9 cellular contexts compared by ENCODE assay signal in the genomic region with DNA sequence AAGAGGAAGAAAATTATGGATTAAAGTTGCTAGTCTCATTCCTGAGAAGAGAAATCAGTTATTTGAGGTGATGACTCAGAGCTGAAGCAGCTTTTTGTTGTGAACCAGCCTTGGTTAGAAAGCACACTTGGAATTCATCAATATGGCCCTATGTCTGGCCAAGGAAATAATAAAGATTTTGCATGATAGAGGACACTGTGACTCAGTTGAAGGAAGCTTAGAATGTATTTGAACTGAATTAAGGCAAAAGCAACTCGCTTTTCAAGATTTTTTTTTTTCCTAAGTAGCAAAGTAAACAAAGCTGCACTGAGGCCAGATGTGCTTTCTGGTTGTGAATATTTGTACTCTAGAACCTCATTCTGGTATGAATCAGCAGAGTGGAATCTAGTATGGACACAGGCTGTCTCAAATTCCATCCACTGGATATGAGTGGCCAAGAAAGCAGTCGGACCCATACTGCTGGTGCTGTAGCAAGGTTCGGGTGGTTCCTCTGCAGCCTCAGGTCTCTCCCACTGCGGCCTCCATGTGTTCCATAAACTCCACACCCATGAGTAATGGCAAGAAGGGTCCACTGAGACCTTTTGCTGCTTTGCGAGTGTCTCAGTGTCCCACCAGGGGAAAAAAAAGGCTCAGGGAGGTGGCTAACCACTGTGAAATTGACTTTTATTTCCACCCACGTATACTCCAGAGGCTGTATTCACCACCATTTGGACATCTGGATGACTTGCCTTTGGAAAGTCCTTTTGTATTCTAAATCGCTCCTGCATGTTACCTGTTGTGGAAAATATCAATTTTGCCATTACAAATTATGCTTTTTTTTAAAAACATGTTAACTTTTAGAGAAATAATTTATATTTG. TPM values are rescaled to one million over a fixed set of nuclear protein-coding genes. Genes with fewer than 3 reads are reported as not detected.
A peak's percentile ranks its signal among the peaks of the same experiment; 100 is the strongest.
DNase-seq lines count a peak whose midpoint lies in the region; ATAC-seq lines count a peak whose summit lies in the region.
"Had no signal": no experiment of that assay in that cellular context is flagged by ENCODE, and none has a peak within 500 bp of the region (broad histone marks: within the 10 kb centered on the region; RNA-seq: fewer than 3 reads in every experiment).

No MANE protein-coding gene starts in this region.

- peaks cover 15 to 22% of the 10 kb centered on the region in 2 donors for H3K36me3 ChIP-seq in stomach smooth muscle (ENCODE audit: control insufficient read depth in 2 of 2, insufficient read depth in 2 of 2, low read length in 2 of 2)

- no peaks in the 10 kb centered on the region for H3K9me3 ChIP-seq in stomach smooth muscle (ENCODE audit: control insufficient read depth in 2 of 2, low read length in 2 of 2)

- intact Hi-C loops in activated CD4-positive, alpha-beta T cell treated with anti-CD3 and anti-CD28 coated beads for 36 hours (cut with DNase I, micrococcal nuclease) = loop anchor here (2.0 to 10.0 kb wide), 5 partner anchors 49 to 593 kb away; no protein-coding TSS in a partner anchor
- intact Hi-C loops in activated T-helper 2 cell treated with anti-CD3 and anti-CD28 coated beads, Interferon-gamma antibody, Interleukin-2, Interleukin-4, amounts not matched to agents 10 μg/mL and 5 μg/mL and 100 μg/mL, durations not matched to agents 14 hours and 24 hours and 36 hours (cut with micrococcal nuclease) = loop anchor here (2.0 to 10.0 kb wide), 5 partner anchors 13 to 1815 kb away; a partner anchor contains a TSS

- no peaks in the 10 kb centered on the region for H3K27me3 ChIP-seq in stomach smooth muscle (ENCODE audit: control insufficient read depth in 1 of 2, insufficient read depth in 2 of 2, low read length in 2 of 2)

- H3K9ac ChIP-seq in stomach smooth muscle (ENCODE audit: low read length in 2 of 2) = no peak overlapping the region

- H3K4me1 ChIP-seq in stomach smooth muscle (ENCODE audit: control insufficient read depth, insufficient read depth, low read length) = peaks cover 30% of the 10 kb centered on the region

- H3K9me3 Mint-ChIP-seq in activated CD4-positive, alpha-beta T cell treated with anti-CD3 and anti-CD28 coated beads for 36 hours (ENCODE audit: low read depth) = no peaks in the 10 kb centered on the region
- H3K9me3 Mint-ChIP-seq in activated T-helper 2 cell treated with anti-CD3 and anti-CD28 coated beads, Interferon-gamma antibody, Interleukin-2, Interleukin-4, amounts not matched to agents 10 μg/mL and 5 μg/mL and 100 μg/mL, durations not matched to agents 14 hours and 24 hours and 36 hours = no peaks in the 10 kb centered on the region

- H3K4me3 Mint-ChIP-seq in activated CD4-positive, alpha-beta T cell treated with anti-CD3 and anti-CD28 coated beads for 36 hours = peak overlapping the region; percentile 60
- peak overlapping the region; percentile 76 for H3K4me3 Mint-ChIP-seq in activated T-helper 2 cell treated with anti-CD3 and anti-CD28 coated beads, Interferon-gamma antibody, Interleukin-2, Interleukin-4, amounts not matched to agents 10 μg/mL and 5 μg/mL and 100 μg/mL, durations not matched to agents 14 hours and 24 hours and 36 hours (ENCODE audit: low read depth)

- H3K36me3 Mint-ChIP-seq in activated CD4-positive, alpha-beta T cell treated with anti-CD3 and anti-CD28 coated beads for 36 hours (ENCODE audit: low read depth) = peaks cover 83% of the 10 kb centered on the region
- H3K36me3 Mint-ChIP-seq in activated T-helper 2 cell treated with anti-CD3 and anti-CD28 coated beads, Interferon-gamma antibody, Interleukin-2, Interleukin-4, amounts not matched to agents 10 μg/mL and 5 μg/mL and 100 μg/mL, durations not matched to agents 14 hours and 24 hours and 36 hours (ENCODE audit: low read depth) = peaks cover 77% of the 10 kb centered on the region

- H3K4me1 Mint-ChIP-seq in activated CD4-positive, alpha-beta T cell treated with anti-CD3 and anti-CD28 coated beads for 36 hours = peaks cover 100% of the 10 kb centered on the region
- H3K4me1 Mint-ChIP-seq in activated T-helper 2 cell treated with anti-CD3 and anti-CD28 coated beads, Interferon-gamma antibody, Interleukin-2, Interleukin-4, amounts not matched to agents 10 μg/mL and 5 μg/mL and 100 μg/mL, durations not matched to agents 14 hours and 24 hours and 36 hours (ENCODE audit: low read depth) = peaks cover 89% of the 10 kb centered on the region

- CTCF ChIA-PET in activated CD4-positive, alpha-beta T cell treated with anti-CD3 and anti-CD28 coated beads for 36 hours (lab: Charles Lee) = interaction anchor here (0.7 to 2.9 kb wide), 9 partner anchors 17 to 340 kb away, joined by 3 to 15 read pairs (median 5); no protein-coding TSS in a partner anchor

- DNase-seq in activated CD4-positive, alpha-beta T cell treated with anti-CD3 and anti-CD28 coated beads for 36 hours = no peak
- no peak for DNase-seq in activated CD4-positive, alpha-beta T cell treated with anti-CD3 and anti-CD28 coated beads for 4 hours
- DNase-seq in activated T-helper 2 cell treated with anti-CD3 and anti-CD28 coated beads, Interferon-gamma antibody, Interleukin-2, Interleukin-4, amounts not matched to agents 10 μg/mL and 5 μg/mL and 100 μg/mL, durations not matched to agents 14 hours and 24 hours and 36 hours (ENCODE audit: low spot score) = no peak
- peak; percentile 59 for DNase-seq in hepatic stellate cell (ENCODE audit: low spot score)
- no peak for DNase-seq in activated CD4-positive, alpha-beta T cell treated with anti-CD3 and anti-CD28 coated beads for 1 hour

- peak overlapping the region; percentile 95 for H3K27ac Mint-ChIP-seq in activated CD4-positive, alpha-beta T cell treated with anti-CD3 and anti-CD28 coated beads for 36 hours
- peak overlapping the region; percentile 92 for H3K27ac Mint-ChIP-seq in activated T-helper 2 cell treated with anti-CD3 and anti-CD28 coated beads, Interferon-gamma antibody, Interleukin-2, Interleukin-4, amounts not matched to agents 10 μg/mL and 5 μg/mL and 100 μg/mL, durations not matched to agents 14 hours and 24 hours and 36 hours

- ATAC-seq in activated CD4-positive, alpha-beta T cell treated with anti-CD3 and anti-CD28 coated beads for 36 hours = no peak
- no peak for ATAC-seq in HG02763 (IDR thresholded peaks at IDR 0.05; ENCODE audit: unreplicated experiment)
- no peak for ATAC-seq in HG03097 (IDR thresholded peaks at IDR 0.05; ENCODE audit: low FRiP score, unreplicated experiment)

- POLR2A ChIA-PET in activated CD4-positive, alpha-beta T cell treated with anti-CD3 and anti-CD28 coated beads for 36 hours (lab: Charles Lee) = interaction anchor here (0.6 to 2.1 kb wide), 5 partner anchors 13 to 52 kb away, joined by 3 to 21 read pairs (median 3); a partner anchor contains a TSS

- no peak overlapping the region for H3K4me3 ChIP-seq in stomach smooth muscle (ENCODE audit: low read length in 2 of 2)

- no peaks in the 10 kb centered on the region for H3K27me3 Mint-ChIP-seq in activated CD4-positive, alpha-beta T cell treated with anti-CD3 and anti-CD28 coated beads for 36 hours
- H3K27me3 Mint-ChIP-seq in activated T-helper 2 cell treated with anti-CD3 and anti-CD28 coated beads, Interferon-gamma antibody, Interleukin-2, Interleukin-4, amounts not matched to agents 10 μg/mL and 5 μg/mL and 100 μg/mL, durations not matched to agents 14 hours and 24 hours and 36 hours (ENCODE audit: low read depth) = no peaks in the 10 kb centered on the region

- peak overlapping the region; percentile 18 for H3K27ac ChIP-seq in stomach smooth muscle (ENCODE audit: low read length)
- H3K27ac ChIP-seq: C4-2B had no signal

RNA-seq across cellular contexts. Expression of a gene that starts 53.1 kb away (rescaled TPM):
- total RNA-seq in activated CD4-positive, alpha-beta T cell treated with anti-CD3 and anti-CD28 coated beads for 36 hours = 10 to 100 TPM; 45.5 to 46.6 TPM
- total RNA-seq in activated T-helper 2 cell treated with anti-CD3 and anti-CD28 coated beads, Interferon-gamma antibody, Interleukin-2, Interleukin-4, amounts not matched to agents 10 μg/mL and 5 μg/mL and 100 μg/mL, durations not matched to agents 14 hours and 24 hours and 36 hours = 19.5 and 19.8 TPM in 2 replicates
